ENCODE assay signal across 26 cellular contexts in genomic region chr15:101099183-101099582, GRCh38.
DNase-seq lines count a peak whose midpoint lies in the region; ATAC-seq and TF ChIP-seq lines count a peak whose summit lies in the region.
"Had no signal": no experiment of that assay in that cellular context is flagged by ENCODE, and none has a peak within 500 bp of the region (broad histone marks: within the 10 kb centered on the region; RNA-seq: fewer than 3 reads in every experiment).

No MANE protein-coding gene starts in this region.

- H3K27ac Mint-ChIP-seq in activated naive CD8-positive, alpha-beta T cell treated with anti-CD3 and anti-CD28 coated beads, Interleukin-2, amount 10 ng/mL, durations not matched to agents 7 days and 5 days = no peak overlapping the region
- H3K27ac Mint-ChIP-seq in activated naive CD8-positive, alpha-beta T cell treated with anti-CD3 and anti-CD28 coated beads for 36 hours = no peak overlapping the region
- no peak overlapping the region for H3K27ac Mint-ChIP-seq in T-helper 2 cell treated with Interferon-gamma antibody and Interleukin-4, amounts not matched to agents 5 μg/mL and 100 μg/mL, for 36 hours
- peak overlapping the region in 1 of 2 donors; percentile 46 for H3K27ac Mint-ChIP-seq in effector memory CD8-positive, alpha-beta T cell
- no peak overlapping the region for H3K27ac Mint-ChIP-seq in type B pancreatic cell
- H3K27ac Mint-ChIP-seq: naive thymus-derived CD4-positive, alpha-beta T cell had no signal

- POLR2A ChIA-PET in activated naive CD8-positive, alpha-beta T cell treated with anti-CD3 and anti-CD28 coated beads, Interleukin-2, amount 10 ng/mL, durations not matched to agents 7 days and 5 days (lab: Charles Lee) = interaction anchor here (1.1 kb wide), 1 partner anchor 190 kb away, joined by 3 read pairs; no protein-coding TSS in a partner anchor

- peaks cover 13% of the 10 kb centered on the region for H3K27me3 Mint-ChIP-seq in activated naive CD8-positive, alpha-beta T cell treated with anti-CD3 and anti-CD28 coated beads, Interleukin-2, amount 10 ng/mL, durations not matched to agents 7 days and 5 days
- H3K27me3 Mint-ChIP-seq in activated naive CD8-positive, alpha-beta T cell treated with anti-CD3 and anti-CD28 coated beads for 36 hours = peaks cover 4% of the 10 kb centered on the region
- peaks cover 13% of the 10 kb centered on the region for H3K27me3 Mint-ChIP-seq in T-helper 2 cell treated with Interferon-gamma antibody and Interleukin-4, amounts not matched to agents 5 μg/mL and 100 μg/mL, for 36 hours (ENCODE audit: low read depth)
- H3K27me3 Mint-ChIP-seq in effector memory CD8-positive, alpha-beta T cell = peaks cover 0 to 26% of the 10 kb centered on the region in 2 donors
- H3K27me3 Mint-ChIP-seq in type B pancreatic cell = no peaks in the 10 kb centered on the region

- H3K36me3 Mint-ChIP-seq in activated naive CD8-positive, alpha-beta T cell treated with anti-CD3 and anti-CD28 coated beads, Interleukin-2, amount 10 ng/mL, durations not matched to agents 7 days and 5 days = peaks cover 5% of the 10 kb centered on the region
- H3K36me3 Mint-ChIP-seq in activated naive CD8-positive, alpha-beta T cell treated with anti-CD3 and anti-CD28 coated beads for 36 hours = peaks cover 5% of the 10 kb centered on the region
- H3K36me3 Mint-ChIP-seq in T-helper 2 cell treated with Interferon-gamma antibody and Interleukin-4, amounts not matched to agents 5 μg/mL and 100 μg/mL, for 36 hours (ENCODE audit: low read depth) = peaks cover 4% of the 10 kb centered on the region
- no peaks in the 10 kb centered on the region for H3K36me3 Mint-ChIP-seq in effector memory CD8-positive, alpha-beta T cell (ENCODE audit: insufficient read depth)
- H3K36me3 Mint-ChIP-seq in type B pancreatic cell = no peaks in the 10 kb centered on the region

- H3K4me1 Mint-ChIP-seq in activated naive CD8-positive, alpha-beta T cell treated with anti-CD3 and anti-CD28 coated beads, Interleukin-2, amount 10 ng/mL, durations not matched to agents 7 days and 5 days = peaks cover 7% of the 10 kb centered on the region
- H3K4me1 Mint-ChIP-seq in activated naive CD8-positive, alpha-beta T cell treated with anti-CD3 and anti-CD28 coated beads for 36 hours = no peaks in the 10 kb centered on the region
- H3K4me1 Mint-ChIP-seq in T-helper 2 cell treated with Interferon-gamma antibody and Interleukin-4, amounts not matched to agents 5 μg/mL and 100 μg/mL, for 36 hours (ENCODE audit: low read depth) = peaks cover 12% of the 10 kb centered on the region
- H3K4me1 Mint-ChIP-seq in effector memory CD8-positive, alpha-beta T cell (ENCODE audit: low read depth in 2 of 2) = peaks cover 0 to 2% of the 10 kb centered on the region in 2 donors
- no peaks in the 10 kb centered on the region for H3K4me1 Mint-ChIP-seq in type B pancreatic cell (ENCODE audit: unreplicated experiment)

- H3K9me3 Mint-ChIP-seq in activated naive CD8-positive, alpha-beta T cell treated with anti-CD3 and anti-CD28 coated beads, Interleukin-2, amount 10 ng/mL, durations not matched to agents 7 days and 5 days = peaks cover 11% of the 10 kb centered on the region
- H3K9me3 Mint-ChIP-seq in activated naive CD8-positive, alpha-beta T cell treated with anti-CD3 and anti-CD28 coated beads for 36 hours = no peaks in the 10 kb centered on the region
- H3K9me3 Mint-ChIP-seq in T-helper 2 cell treated with Interferon-gamma antibody and Interleukin-4, amounts not matched to agents 5 μg/mL and 100 μg/mL, for 36 hours = peaks cover 4% of the 10 kb centered on the region
- H3K9me3 Mint-ChIP-seq in effector memory CD8-positive, alpha-beta T cell = peaks cover 0 to 2% of the 10 kb centered on the region in 2 donors
- H3K9me3 Mint-ChIP-seq in type B pancreatic cell = no peaks in the 10 kb centered on the region

- no peak for DNase-seq in activated naive CD8-positive, alpha-beta T cell treated with anti-CD3 and anti-CD28 coated beads, Interleukin-2, amount 10 ng/mL, durations not matched to agents 7 days and 5 days
- DNase-seq in activated naive CD8-positive, alpha-beta T cell treated with anti-CD3 and anti-CD28 coated beads for 36 hours = no peak
- DNase-seq in T-helper 2 cell treated with Interferon-gamma antibody and Interleukin-4, amounts not matched to agents 5 μg/mL and 100 μg/mL, for 36 hours (ENCODE audit: low spot score) = peak; percentile 19
- no peak for DNase-seq in effector memory CD8-positive, alpha-beta T cell
- DNase-seq in type B pancreatic cell (ENCODE audit: extremely low spot score, unreplicated experiment) = peak; percentile 52
- no peak for DNase-seq in EL
- DNase-seq: activated CD4-positive, alpha-beta T cell treated with anti-CD3 and anti-CD28 coated beads for 4 hours; activated CD8-positive, alpha-beta memory T cell treated with anti-CD3 and anti-CD28 coated beads, Interleukin-2, amount 50 U/mL, for 48 hours; activated effector memory CD4-positive, alpha-beta T cell treated with anti-CD3 and anti-CD28 coated beads, Interleukin-2, amount 50 U/mL, for 16 hours; COR-L47; DMS53; GDM1; HCEC 1CT; KG1; kidney; MG63; midbrain; naive thymus-derived CD4-positive, alpha-beta T cell; NCI-H1417 treated with DMSO at 0.1 percent for 48 hours; NCI-H2107; NCI-H446; NCI-H774; RPMI8226; trophoblast cell had no signal

- H3K4me3 Mint-ChIP-seq in activated naive CD8-positive, alpha-beta T cell treated with anti-CD3 and anti-CD28 coated beads, Interleukin-2, amount 10 ng/mL, durations not matched to agents 7 days and 5 days = no peak overlapping the region
- no peak overlapping the region for H3K4me3 Mint-ChIP-seq in activated naive CD8-positive, alpha-beta T cell treated with anti-CD3 and anti-CD28 coated beads for 36 hours
- H3K4me3 Mint-ChIP-seq in T-helper 2 cell treated with Interferon-gamma antibody and Interleukin-4, amounts not matched to agents 5 μg/mL and 100 μg/mL, for 36 hours = no peak overlapping the region
- H3K4me3 Mint-ChIP-seq in effector memory CD8-positive, alpha-beta T cell = no peak overlapping the region
- H3K4me3 Mint-ChIP-seq in type B pancreatic cell = no peak overlapping the region
- H3K4me3 Mint-ChIP-seq: naive thymus-derived CD4-positive, alpha-beta T cell had no signal

- ATAC-seq in activated naive CD8-positive, alpha-beta T cell treated with anti-CD3 and anti-CD28 coated beads, Interleukin-2, amount 10 ng/mL, durations not matched to agents 7 days and 5 days (ENCODE audit: low read depth) = peak; percentile 42
- ATAC-seq in effector memory CD8-positive, alpha-beta T cell (replicated peaks) = peak; percentile 26
- ATAC-seq in HG03378 (IDR thresholded peaks at IDR 0.05; ENCODE audit: unreplicated experiment) = no peak
- ATAC-seq: heart left ventricle; naive thymus-derived CD4-positive, alpha-beta T cell had no signal

- TF ChIP-seq CTCF in type B pancreatic cell (conservative IDR thresholded peaks at IDR 0.05) = no peak

Comparison
In these comparisons a context has a peak if more than half of its experiments do, and no peak if none do; other contexts are left out.
1. DNase-seq: peak in T-helper 2 cell treated with Interferon-gamma antibody and Interleukin-4, amounts not matched to agents 5 μg/mL and 100 μg/mL, for 36 hours (single experiment) and type B pancreatic cell (single experiment); none in activated naive CD8-positive, alpha-beta T cell treated with anti-CD3 and anti-CD28 coated beads, Interleukin-2, amount 10 ng/mL, durations not matched to agents 7 days and 5 days (single experiment), activated naive CD8-positive, alpha-beta T cell treated with anti-CD3 and anti-CD28 coated beads for 36 hours (single experiment), effector memory CD8-positive, alpha-beta T cell (0 of 3) and EL (single experiment).